ENCODE assay signal across 38 cellular contexts in genomic region chrX:40615976-40616375, GRCh38. TPM values are rescaled to one million over a fixed set of nuclear protein-coding genes. Genes with fewer than 3 reads are reported as not detected.
"Had no signal": no experiment of that assay in that cellular context is flagged by ENCODE, and none has a peak within 500 bp of the region (broad histone marks: within the 10 kb centered on the region; RNA-seq: fewer than 3 reads in every experiment).

No MANE protein-coding gene starts in this region.

- DNase-seq: Kasumi-1, MG63, MM.1S, MV-4-11, NCI-H1048, NCI-H1092, NCI-H1092 treated with DMSO at 0.1 percent for 48 hours, NCI-H1105, NCI-H1105 treated with DMSO at 0.1 percent for 48 hours, NCI-H1417, NCI-H1417 treated with DMSO at 0.1 percent for 48 hours, NCI-H1436, NCI-H1436 treated with DMSO at 0.1 percent for 48 hours, NCI-H146, NCI-H1694, NCI-H1694 treated with DMSO at 0.1 percent for 48 hours, NCI-H187, NCI-H187 treated with DMSO at 0.1 percent for 48 hours, NCI-H1930, NCI-H2029, NCI-H2029 treated with DMSO at 0.1 percent for 48 hours, NCI-H2081, NCI-H2081 treated with DMSO at 0.1 percent for 48 hours, NCI-H2107, NCI-H2171, NCI-H2171 treated with DMSO at 0.1 percent for 48 hours, NCI-H2227 treated with DMSO at 0.1 percent for 48 hours, NCI-H226, NCI-H345, NCI-H446, NCI-H446 treated with DMSO at 0.1 percent for 48 hours, NCI-H510A, NCI-H510A treated with DMSO at 0.1 percent for 48 hours, NCI-H524 had no signal

- H3K27me3 ChIP-seq: MG63 had no signal

- H3K4me3 ChIP-seq: MG63 had no signal

- H3K36me3 ChIP-seq: MG63 had no signal

- H3K9me3 ChIP-seq: MG63 had no signal

RNA-seq across cellular contexts. Expression of gene MPC1L, which starts 7.3 kb away (rescaled TPM):
- total RNA-seq: LHCN-M2, M059J, MCF 10A, NCI-H460 had no signal
